Comparison of ENCODE assay signal across 11 cellular contexts in genomic region chr16:31475949-31476304, GRCh38. TPM values are rescaled to one million over a fixed set of nuclear protein-coding genes. Genes with fewer than 3 reads are reported as not detected.
DNase-seq lines count a peak whose midpoint lies in the region; ATAC-seq and TF ChIP-seq lines count a peak whose summit lies in the region.
"Had no signal": no experiment of that assay in that cellular context is flagged by ENCODE, and none has a peak within 500 bp of the region (broad histone marks: within the 10 kb centered on the region; RNA-seq: fewer than 3 reads in every experiment).

No MANE protein-coding gene starts in this region.

- TF ChIP-seq CTCF in suprapubic skin (IDR thresholded peaks at IDR 0.05): no peak

- H3K4me1 Mint-ChIP-seq in activated CD4-positive, alpha-beta T cell treated with anti-CD3 and anti-CD28 coated beads, Interleukin-2, amount 10 ng/mL, durations not matched to agents 7 days and 5 days: peaks cover 25% of the 10 kb centered on the region
- H3K4me1 Mint-ChIP-seq in activated T-helper 17 cell treated with anti-CD3 and anti-CD28 coated beads, Interleukin-2, amount 50 U/mL, for 72 hours: peaks cover 11% of the 10 kb centered on the region

- H3K4me3 Mint-ChIP-seq in activated CD4-positive, alpha-beta T cell treated with anti-CD3 and anti-CD28 coated beads, Interleukin-2, amount 10 ng/mL, durations not matched to agents 7 days and 5 days: peak overlapping the region; percentile 79
- peak overlapping the region; percentile 82 for H3K4me3 Mint-ChIP-seq in activated T-helper 17 cell treated with anti-CD3 and anti-CD28 coated beads, Interleukin-2, amount 50 U/mL, for 72 hours

- TF ChIP-seq EP300 in suprapubic skin (IDR thresholded peaks at IDR 0.05): no peak

- no peaks in the 10 kb centered on the region for H3K27me3 ChIP-seq in suprapubic skin

- H3K27ac ChIP-seq in suprapubic skin: no peak overlapping the region

- intact Hi-C loops in left colon (cut with DNase I, micrococcal nuclease) (no loop called here), cardiac septum (cut with DNase I) (loop anchor here (2.0 kb wide), 1 partner anchor 33 kb away; the partner anchor contains the start of gene RUSF1)

- H3K9me3 Mint-ChIP-seq in activated CD4-positive, alpha-beta T cell treated with anti-CD3 and anti-CD28 coated beads, Interleukin-2, amount 10 ng/mL, durations not matched to agents 7 days and 5 days: no peaks in the 10 kb centered on the region
- no peaks in the 10 kb centered on the region for H3K9me3 Mint-ChIP-seq in activated T-helper 17 cell treated with anti-CD3 and anti-CD28 coated beads, Interleukin-2, amount 50 U/mL, for 72 hours

- CTCF ChIA-PET in activated CD4-positive, alpha-beta T cell treated with anti-CD3 and anti-CD28 coated beads, Interleukin-2, amount 10 ng/mL, durations not matched to agents 7 days and 5 days (lab: Charles Lee): interaction anchor here (1.0 to 4.4 kb wide), 2 partner anchors 16 kb away, joined by 7 to 33 read pairs; partner anchors contain the start of gene ARMC5

- POLR2A ChIA-PET in activated CD4-positive, alpha-beta T cell treated with anti-CD3 and anti-CD28 coated beads, Interleukin-2, amount 10 ng/mL, durations not matched to agents 7 days and 5 days (lab: Charles Lee): no interaction called here

- H3K27ac Mint-ChIP-seq in activated CD4-positive, alpha-beta T cell treated with anti-CD3 and anti-CD28 coated beads, Interleukin-2, amount 10 ng/mL, durations not matched to agents 7 days and 5 days: no peak overlapping the region
- no peak overlapping the region for H3K27ac Mint-ChIP-seq in activated T-helper 17 cell treated with anti-CD3 and anti-CD28 coated beads, Interleukin-2, amount 50 U/mL, for 72 hours

- H3K4me1 ChIP-seq in suprapubic skin: peaks cover 57% of the 10 kb centered on the region

- H3K36me3 Mint-ChIP-seq in activated CD4-positive, alpha-beta T cell treated with anti-CD3 and anti-CD28 coated beads, Interleukin-2, amount 10 ng/mL, durations not matched to agents 7 days and 5 days (ENCODE audit: low read depth): no peaks in the 10 kb centered on the region
- H3K36me3 Mint-ChIP-seq in activated T-helper 17 cell treated with anti-CD3 and anti-CD28 coated beads, Interleukin-2, amount 50 U/mL, for 72 hours (ENCODE audit: low read depth): no peaks in the 10 kb centered on the region

- H3K36me3 ChIP-seq in suprapubic skin: peaks cover 41% of the 10 kb centered on the region

- 60% methylated on average over 11 of the region's 26 CpGs for WGBS in suprapubic skin

- H3K9me3 ChIP-seq in suprapubic skin: no peaks in the 10 kb centered on the region

- no peak for ATAC-seq in activated T-helper 17 cell treated with anti-CD3 and anti-CD28 coated beads, Interleukin-2, amount 50 U/mL, for 72 hours (replicated peaks)
- ATAC-seq in left colon (peak; percentile 22), GM18858 (IDR thresholded peaks at IDR 0.05; ENCODE audit: unreplicated experiment) (no peak), GM18867 (IDR thresholded peaks at IDR 0.05; ENCODE audit: unreplicated experiment) (no peak)

- DNase-seq in activated CD4-positive, alpha-beta T cell treated with anti-CD3 and anti-CD28 coated beads, Interleukin-2, amount 10 ng/mL, durations not matched to agents 7 days and 5 days: no peak
- DNase-seq in activated CD4-positive, alpha-beta T cell treated with anti-CD3 and anti-CD28 coated beads, Interleukin-2, amount 50 U/mL, for 1 hour: no peak
- DNase-seq in left colon (peak; percentile 73 to 75), suprapubic skin (ENCODE audit: low spot score in 2 of 2) (no peak), cardiac septum (ENCODE audit: low spot score) (no peak)
- DNase-seq: activated CD4-positive, alpha-beta T cell treated with anti-CD3 and anti-CD28 coated beads, Interleukin-2, amount 50 U/mL, for 4 hours; IMR-90; NCI-H2171 treated with DMSO at 0.1 percent for 48 hours had no signal

- TF ChIP-seq POLR2A in suprapubic skin (IDR thresholded peaks at IDR 0.05): no peak

- peak overlapping the region; percentile 43 for H3K4me3 ChIP-seq in suprapubic skin

- H3K27me3 Mint-ChIP-seq in activated CD4-positive, alpha-beta T cell treated with anti-CD3 and anti-CD28 coated beads, Interleukin-2, amount 10 ng/mL, durations not matched to agents 7 days and 5 days: peaks cover 50% of the 10 kb centered on the region
- H3K27me3 Mint-ChIP-seq in activated T-helper 17 cell treated with anti-CD3 and anti-CD28 coated beads, Interleukin-2, amount 50 U/mL, for 72 hours: peaks cover 4% of the 10 kb centered on the region

RNA-seq across cellular contexts. Expression of gene TGFB1I1, which starts 4.0 kb away (rescaled TPM):
- total RNA-seq in activated CD4-positive, alpha-beta T cell treated with anti-CD3 and anti-CD28 coated beads, Interleukin-2, amount 10 ng/mL, durations not matched to agents 7 days and 5 days: under 1 TPM; 0.20 to 0.48 TPM
- 1 to 10 TPM; 2.7 to 5.6 TPM for total RNA-seq in activated T-helper 17 cell treated with anti-CD3 and anti-CD28 coated beads, Interleukin-2, amount 50 U/mL, for 72 hours
- 10 to 100 TPM in 1 of 2 donors, 1 to 10 TPM in 1; 7.4 to 42.8 TPM for total RNA-seq in left colon
- 10 to 100 TPM; 13.2 to 18.8 (median 14.6) TPM for total RNA-seq in suprapubic skin
- total RNA-seq in cardiac septum: 57.8 TPM

RNA-seq across cellular contexts. Expression of gene SLC5A2, which starts 7.0 kb away (rescaled TPM):
- under 1 TPM in 1 of 2 experiments, not detected in 1; 0.52 TPM for total RNA-seq in activated CD4-positive, alpha-beta T cell treated with anti-CD3 and anti-CD28 coated beads, Interleukin-2, amount 10 ng/mL, durations not matched to agents 7 days and 5 days
- total RNA-seq in activated T-helper 17 cell treated with anti-CD3 and anti-CD28 coated beads, Interleukin-2, amount 50 U/mL, for 72 hours: 1 to 10 TPM in 1 of 2 donors, under 1 TPM in 1; 0.50 to 1.2 TPM
- total RNA-seq in left colon: under 1 TPM; 0.28 to 0.79 TPM
- 1 to 10 TPM in 2 of 4 donors, not detected in 2; 1.1 to 1.4 TPM for total RNA-seq in suprapubic skin
- total RNA-seq in cardiac septum: not detected
- total RNA-seq: IMR-90 had no signal

RNA-seq across cellular contexts. Expression of gene ARMC5, which starts 16.6 kb away (rescaled TPM):
- total RNA-seq in activated CD4-positive, alpha-beta T cell treated with anti-CD3 and anti-CD28 coated beads, Interleukin-2, amount 10 ng/mL, durations not matched to agents 7 days and 5 days: 10 to 100 TPM; 11.4 to 12.3 TPM
- 10 to 100 TPM; 11.9 to 17.9 TPM for total RNA-seq in activated T-helper 17 cell treated with anti-CD3 and anti-CD28 coated beads, Interleukin-2, amount 50 U/mL, for 72 hours
- 1 to 10 TPM; 7.0 to 8.5 TPM for total RNA-seq in left colon
- 10 to 100 TPM in 3 of 4 donors, 1 to 10 TPM in 1; 9.7 to 24.3 (median 17.9) TPM for total RNA-seq in suprapubic skin
- 6.2 TPM for total RNA-seq in cardiac septum

RNA-seq across cellular contexts. Expression of gene RUSF1, which starts 32.3 kb away (rescaled TPM):
- total RNA-seq in activated CD4-positive, alpha-beta T cell treated with anti-CD3 and anti-CD28 coated beads, Interleukin-2, amount 10 ng/mL, durations not matched to agents 7 days and 5 days: 10 to 100 TPM; 39.5 to 43.7 TPM
- 10 to 100 TPM; 32.3 to 52.4 TPM for total RNA-seq in activated T-helper 17 cell treated with anti-CD3 and anti-CD28 coated beads, Interleukin-2, amount 50 U/mL, for 72 hours
- total RNA-seq in left colon: 10 to 100 TPM; 56.5 to 65.4 TPM
- 100 to 1,000 TPM in 1 of 4 donors, 10 to 100 TPM in 3; 44.6 to 109 (median 56.1) TPM for total RNA-seq in suprapubic skin
- total RNA-seq in cardiac septum: 32.6 TPM

RNA-seq across cellular contexts. Expression of gene ZNF843, which starts 33.3 kb away (rescaled TPM):
- total RNA-seq in activated CD4-positive, alpha-beta T cell treated with anti-CD3 and anti-CD28 coated beads, Interleukin-2, amount 10 ng/mL, durations not matched to agents 7 days and 5 days: under 1 TPM; 0.07 to 0.12 TPM
- total RNA-seq in activated T-helper 17 cell treated with anti-CD3 and anti-CD28 coated beads, Interleukin-2, amount 50 U/mL, for 72 hours: under 1 TPM; 0.09 to 0.37 TPM
- total RNA-seq in left colon: under 1 TPM; 0.31 to 0.39 TPM
- 1 to 10 TPM; 1.0 to 5.3 (median 1.8) TPM for total RNA-seq in suprapubic skin
- 1.9 TPM for total RNA-seq in cardiac septum

Comparison
In these comparisons a context has a peak if more than half of its experiments do, and no peak if none do; other contexts are left out.
1. DNase-seq: peak in left colon (2 of 2); none in activated CD4-positive, alpha-beta T cell treated with anti-CD3 and anti-CD28 coated beads, Interleukin-2, amount 10 ng/mL, durations not matched to agents 7 days and 5 days (single experiment), activated CD4-positive, alpha-beta T cell treated with anti-CD3 and anti-CD28 coated beads, Interleukin-2, amount 50 U/mL, for 1 hour (single experiment), suprapubic skin (0 of 2) and cardiac septum (single experiment).